In the genomic region with DNA sequence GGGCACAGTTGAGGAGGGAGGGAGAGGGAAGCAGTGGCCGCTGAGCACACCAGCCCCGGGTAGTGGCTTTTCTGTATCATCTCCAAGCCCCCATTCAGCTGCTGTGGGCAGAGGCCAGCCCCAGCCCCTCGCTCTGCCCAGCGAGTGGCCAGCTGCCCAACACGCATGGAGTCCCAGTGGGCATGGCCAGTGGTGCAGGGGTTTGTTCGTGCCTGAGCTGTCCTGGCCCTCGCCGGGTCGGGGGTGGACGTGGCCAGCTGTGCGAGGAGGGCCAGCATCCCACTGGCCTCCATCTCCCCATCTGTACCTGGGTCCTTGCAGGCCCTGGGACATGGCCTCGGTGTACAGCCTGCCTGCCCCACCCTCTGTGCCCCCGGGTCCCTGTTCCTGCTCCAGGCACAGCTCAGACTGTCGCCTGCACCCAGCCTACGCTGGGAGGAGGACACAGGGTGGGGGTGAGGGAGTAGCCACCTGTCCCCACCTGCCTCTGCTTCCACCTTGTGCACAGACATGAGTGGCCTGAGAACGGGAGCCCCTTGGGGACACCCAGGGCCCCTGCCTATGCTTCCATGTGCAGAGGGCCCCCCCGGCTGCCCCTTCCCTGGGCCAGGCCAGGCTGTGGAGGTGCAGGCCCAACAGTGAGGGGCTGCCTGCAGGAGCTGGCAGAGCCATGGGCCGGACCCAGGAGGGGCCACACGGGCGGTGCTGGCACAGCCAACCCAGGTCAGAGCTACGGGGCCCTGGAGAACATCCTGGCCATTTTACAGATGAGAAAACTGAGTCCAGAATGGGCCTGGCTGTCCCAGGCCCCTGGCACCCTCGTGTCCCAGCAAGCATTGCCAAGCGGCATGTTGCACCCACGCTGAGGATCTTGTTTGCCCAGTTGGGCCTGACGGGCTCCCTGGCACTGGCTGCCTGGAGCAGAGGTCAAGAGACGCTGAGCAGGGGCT, we compare ENCODE assay signal across 13 cellular contexts. TPM values are rescaled to one million over a fixed set of nuclear protein-coding genes. Genes with fewer than 3 reads are reported as not detected.
A peak's percentile ranks its signal among the peaks of the same experiment; 100 is the strongest.
DNase-seq lines count a peak whose midpoint lies in the region; ATAC-seq, FAIRE-seq and TF ChIP-seq lines count a peak whose summit lies in the region.
"Had no signal": no experiment of that assay in that cellular context is flagged by ENCODE, and none has a peak within 500 bp of the region (broad histone marks: within the 10 kb centered on the region; RNA-seq: fewer than 3 reads in every experiment).

No MANE protein-coding gene starts in this region.

- H2AFZ ChIP-seq in HepG2 (ENCODE audit: low read length), result no peak overlapping the region

- H3K4me2 ChIP-seq in HepG2 (ENCODE audit: low read depth, low read length), result no peak overlapping the region
- H3K4me2 ChIP-seq: KMS-11 had no signal

- H3K27ac Mint-ChIP-seq in activated T-helper 1 cell treated with anti-CD3 and anti-CD28 coated beads, Interleukin-12 subunit alpha, Interleukin-12 subunit beta, Interleukin-2, Interleukin-4 antibody, amounts not matched to agents 30 ng/mL and 10 ng/mL and 1 ng/mL, durations not matched to agents 14 hours and 24 hours and 36 hours, result peak overlapping the region; percentile 75

- H3K27ac ChIP-seq in HepG2 (ENCODE audit: extremely low read length, insufficient read depth, low read length) (no peak overlapping the region), subcutaneous abdominal adipose tissue (ENCODE audit: low read depth, low read length) (peak overlapping the region; percentile 95)
- H3K27ac ChIP-seq: brain microvascular endothelial cell, KMS-11, pancreas, SK-N-MC had no signal

- POLR2A ChIA-PET in HepG2 (lab: Yijun Ruan, JAX), result no interaction called here

- H4K20me1 ChIP-seq in HepG2 (ENCODE audit: insufficient read depth, low read length), result peaks cover 25% of the 10 kb centered on the region; the same call in 1 of the 2 replicates

- CTCF ChIA-PET in HepG2 (lab: Yijun Ruan, JAX; ENCODE audit: low intra/inter-chr PET ratio, low total read pairs), result no interaction called here

- H3K4me1 Mint-ChIP-seq in activated T-cell treated with anti-CD3 and anti-CD28 coated beads, Interleukin-2, amount 50 U/mL, for 4 hours (ENCODE audit: low read depth), result peaks cover 43% of the 10 kb centered on the region
- peaks cover 36% of the 10 kb centered on the region for H3K4me1 Mint-ChIP-seq in activated T-helper 1 cell treated with anti-CD3 and anti-CD28 coated beads, Interleukin-12 subunit alpha, Interleukin-12 subunit beta, Interleukin-2, Interleukin-4 antibody, amounts not matched to agents 30 ng/mL and 10 ng/mL and 1 ng/mL, durations not matched to agents 14 hours and 24 hours and 36 hours (ENCODE audit: low read depth)

- 95% methylated on average over 13 of the region's 26 CpGs for WGBS in HepG2 (ENCODE audit: low lambda C conversion rate)

- ATAC-seq in activated T-cell treated with anti-CD3 and anti-CD28 coated beads, Interleukin-2, amount 50 U/mL, for 4 hours, result no peak
- ATAC-seq in HepG2, result no peak
- ATAC-seq in GM21515 (IDR thresholded peaks at IDR 0.05; ENCODE audit: unreplicated experiment), result no peak
- ATAC-seq: pancreas had no signal

- H3K27me3 ChIP-seq in HepG2 (ENCODE audit: control insufficient read depth in 1 of 2, insufficient read depth in 2 of 2, low read length in 2 of 2) (no peaks in the 10 kb centered on the region), subcutaneous abdominal adipose tissue (ENCODE audit: control insufficient read depth in 5 of 5, insufficient read depth in 4 of 5, low read length in 5 of 5) (no peaks in the 10 kb centered on the region)
- H3K27me3 ChIP-seq: brain microvascular endothelial cell, pancreas had no signal

- H3K36me3 ChIP-seq in HepG2 (replicated peaks in 1 of 2; ENCODE audit: control insufficient read depth in 1 of 2, insufficient read depth in 2 of 2, low read length in 2 of 2), result peaks cover 4 to 7% of the 10 kb centered on the region in 2 experiments; a peak in 2 of 5 replicates
- peaks cover 0 to 22% (median 11%) of the 10 kb centered on the region in 5 donors for H3K36me3 ChIP-seq in subcutaneous abdominal adipose tissue (ENCODE audit: control insufficient read depth in 5 of 5, insufficient read depth in 5 of 5, low read length in 5 of 5)
- H3K36me3 ChIP-seq: pancreas had no signal

- H3K36me3 Mint-ChIP-seq in activated T-cell treated with anti-CD3 and anti-CD28 coated beads, Interleukin-2, amount 50 U/mL, for 4 hours (ENCODE audit: insufficient read depth), result no peaks in the 10 kb centered on the region
- peaks cover 7% of the 10 kb centered on the region for H3K36me3 Mint-ChIP-seq in activated T-helper 1 cell treated with anti-CD3 and anti-CD28 coated beads, Interleukin-12 subunit alpha, Interleukin-12 subunit beta, Interleukin-2, Interleukin-4 antibody, amounts not matched to agents 30 ng/mL and 10 ng/mL and 1 ng/mL, durations not matched to agents 14 hours and 24 hours and 36 hours (ENCODE audit: low read depth)

- H3K9me3 ChIP-seq in HepG2 (ENCODE audit: low read length), result no peaks in the 10 kb centered on the region
- H3K9me3 ChIP-seq in subcutaneous abdominal adipose tissue (ENCODE audit: control insufficient read depth in 5 of 5, low read length in 5 of 5), result no peaks in the 10 kb centered on the region
- H3K9me3 ChIP-seq: pancreas had no signal

- no peaks in the 10 kb centered on the region for H3K9me3 Mint-ChIP-seq in activated T-cell treated with anti-CD3 and anti-CD28 coated beads, Interleukin-2, amount 50 U/mL, for 4 hours
- H3K9me3 Mint-ChIP-seq in activated T-helper 1 cell treated with anti-CD3 and anti-CD28 coated beads, Interleukin-12 subunit alpha, Interleukin-12 subunit beta, Interleukin-2, Interleukin-4 antibody, amounts not matched to agents 30 ng/mL and 10 ng/mL and 1 ng/mL, durations not matched to agents 14 hours and 24 hours and 36 hours, result no peaks in the 10 kb centered on the region

- no TSS peak for BruUV-seq in HepG2 (replicated peaks; lab: Mats Ljungman, UMichigan)

- TF ChIP-seq RAD21 in HepG2 (CRISPR knock-in tag; IDR thresholded peaks at IDR 0.05), result no peak

- H3K9ac ChIP-seq in HepG2 (ENCODE audit: insufficient read depth, low read depth, low read length) (no peak overlapping the region), subcutaneous abdominal adipose tissue (ENCODE audit: low read length in 5 of 5) (peak overlapping the region in 3 of 5 donors; percentile 37 to 67 (median 38))
- H3K9ac ChIP-seq: KMS-11 had no signal

- H3K4me1 ChIP-seq in HepG2 (ENCODE audit: insufficient read depth, low read length) (peaks cover 29% of the 10 kb centered on the region), subcutaneous abdominal adipose tissue (ENCODE audit: control insufficient read depth in 5 of 5, insufficient read depth in 5 of 5, low read length in 5 of 5) (peaks cover 19 to 96% (median 94%) of the 10 kb centered on the region in 5 donors)

- H3K27me3 Mint-ChIP-seq in activated T-cell treated with anti-CD3 and anti-CD28 coated beads, Interleukin-2, amount 50 U/mL, for 4 hours (ENCODE audit: low read depth), result no peaks in the 10 kb centered on the region
- H3K27me3 Mint-ChIP-seq in activated T-helper 1 cell treated with anti-CD3 and anti-CD28 coated beads, Interleukin-12 subunit alpha, Interleukin-12 subunit beta, Interleukin-2, Interleukin-4 antibody, amounts not matched to agents 30 ng/mL and 10 ng/mL and 1 ng/mL, durations not matched to agents 14 hours and 24 hours and 36 hours (ENCODE audit: insufficient read depth), result no peaks in the 10 kb centered on the region

- TF ChIP-seq EP300 in HepG2 (IDR thresholded peaks at IDR 0.05; ENCODE audit: low read depth in 2 of 2, low read length in 2 of 2) (no peak), HepG2 (CRISPR knock-in tag; IDR thresholded peaks at IDR 0.05; ENCODE audit: borderline replicate concordance) (no peak)

- peak overlapping the region; percentile 49 for H3K4me3 Mint-ChIP-seq in activated T-cell treated with anti-CD3 and anti-CD28 coated beads, Interleukin-2, amount 50 U/mL, for 4 hours
- H3K4me3 Mint-ChIP-seq in activated T-helper 1 cell treated with anti-CD3 and anti-CD28 coated beads, Interleukin-12 subunit alpha, Interleukin-12 subunit beta, Interleukin-2, Interleukin-4 antibody, amounts not matched to agents 30 ng/mL and 10 ng/mL and 1 ng/mL, durations not matched to agents 14 hours and 24 hours and 36 hours, result peak overlapping the region; percentile 53

- no peak for FAIRE-seq in HepG2 (lab: Jason Lieb, UNC)
- FAIRE-seq: pancreas had no signal

- TF ChIP-seq CTCF in HepG2 (CRISPR knock-in tag; IDR thresholded peaks at IDR 0.05), result no peak

- no peak for DNase-seq in activated T-cell treated with anti-CD3 and anti-CD28 coated beads, Interleukin-2, amount 50 U/mL, for 4 hours
- DNase-seq in activated T-cell treated with anti-CD3 and anti-CD28 coated beads for 4 hours (no peak), HepG2 (ENCODE audit: low spot score) (no peak), OCI-M1 (lab: John Stamatoyannopoulos, UW) (no peak), UCSD-AML1 (lab: John Stamatoyannopoulos, UW; ENCODE audit: unreplicated experiment) (no peak)
- DNase-seq in activated T-helper 1 cell treated with anti-CD3 and anti-CD28 coated beads, Interleukin-12 subunit alpha, Interleukin-12 subunit beta, Interleukin-2, Interleukin-4 antibody, amounts not matched to agents 30 ng/mL and 10 ng/mL and 1 ng/mL, durations not matched to agents 14 hours and 24 hours and 36 hours (ENCODE audit: low spot score), result no peak
- DNase-seq: activated CD4-positive, alpha-beta T cell treated with anti-CD3 and anti-CD28 coated beads, Interleukin-2, amount 50 U/mL, for 48 hours; brain microvascular endothelial cell had no signal

- in situ Hi-C loops in HepG2 (cut with HindIII; ENCODE audit: extremely low pct_ligation_motif_present, low pct_unique_long_range_greater_than_20kb), result no loop called here

- H3K79me2 ChIP-seq in HepG2 (ENCODE audit: insufficient read depth, low read length), result peaks cover 32% of the 10 kb centered on the region

- H3K4me3 ChIP-seq in HepG2 (replicated peaks in 1 of 3; ENCODE audit: insufficient read depth in 1 of 3, low read depth in 2 of 3, low read length in 3 of 3) (no peak overlapping the region), subcutaneous abdominal adipose tissue (ENCODE audit: low read depth in 1 of 5, low read length in 5 of 5) (peak overlapping the region in 2 of 5 donors; percentile 20 to 24)
- H3K4me3 ChIP-seq: pancreas, SK-N-MC had no signal

- intact Hi-C loops in activated T-helper 1 cell treated with anti-CD3 and anti-CD28 coated beads, Interleukin-12 subunit alpha, Interleukin-12 subunit beta, Interleukin-2, Interleukin-4 antibody, amounts not matched to agents 30 ng/mL and 10 ng/mL and 1 ng/mL, durations not matched to agents 14 hours and 24 hours and 36 hours (cut with micrococcal nuclease), result loop anchor here (2.0 kb wide), 1 partner anchor 59 kb away; the partner anchor contains the start of gene SIVA1
- intact Hi-C loops in HepG2 (cut with micrococcal nuclease; ENCODE audit: unreplicated experiment), result no loop called here

- TF ChIP-seq POLR2A in HepG2 (IDR thresholded peaks at IDR 0.05; ENCODE audit: insufficient read depth in 1 of 2, low read depth in 2 of 2, low read length in 2 of 2), result no peak

RNA-seq across cellular contexts. Expression of gene INF2, which starts 4.3 kb away (rescaled TPM):
- total RNA-seq in activated T-cell treated with anti-CD3 and anti-CD28 coated beads, Interleukin-2, amount 50 U/mL, for 4 hours, result 10 to 100 TPM; 51.8 to 54.9 (median 54.5) TPM
- 86.6 and 91.6 TPM in 2 replicates for total RNA-seq in activated T-helper 1 cell treated with anti-CD3 and anti-CD28 coated beads, Interleukin-12 subunit alpha, Interleukin-12 subunit beta, Interleukin-2, Interleukin-4 antibody, amounts not matched to agents 30 ng/mL and 10 ng/mL and 1 ng/mL, durations not matched to agents 14 hours and 24 hours and 36 hours
- total RNA-seq in HepG2 (2016; rRNA removed; fragmentation: Illumina TruSeq; extraction: Trizol), result 16.4 and 18.1 TPM in 2 replicates
- total RNA-seq in HepG2 (2016; cell fraction: cytosol; rRNA removed; fragmentation: Illumina TruSeq; extraction: Trizol; ENCODE audit: low read depth), result 11.2 and 14.6 TPM in 2 replicates
- 17.0 and 18.3 TPM in 2 replicates for total RNA-seq in HepG2 (2016; cell fraction: insoluble cytoplasmic fraction; rRNA removed; fragmentation: Illumina TruSeq; extraction: Trizol)
- 23.4 and 24.7 TPM in 2 replicates for total RNA-seq in HepG2 (2016; cell fraction: membrane; rRNA removed; fragmentation: Illumina TruSeq; extraction: Trizol)
- total RNA-seq in HepG2 (2016; cell fraction: nucleus; rRNA removed; fragmentation: Illumina TruSeq; extraction: Trizol), result 17.7 and 25.0 TPM in 2 replicates
- 26.4 and 33.4 TPM in 2 replicates for polyA plus RNA-seq in HepG2 (2011; rRNA removed)
- polyA plus RNA-seq in HepG2 (2011; cell fraction: cytosol; rRNA removed), result 14.8 and 26.4 TPM in 2 replicates
- 229 and 296 TPM in 2 replicates for polyA plus RNA-seq in HepG2 (2011; cell fraction: nucleus; rRNA removed)
- 28.4 and 33.9 TPM in 2 replicates for polyA plus RNA-seq in HepG2 (2012)
- polyA plus RNA-seq in HepG2 (2016; cell fraction: cytosol; fragmentation: Illumina TruSeq; extraction: Trizol; ENCODE audit: low read depth), result 13.6 and 14.2 TPM in 2 replicates
- 20.2 and 25.5 TPM in 2 replicates for polyA plus RNA-seq in HepG2 (2016; cell fraction: insoluble cytoplasmic fraction; fragmentation: Illumina TruSeq; extraction: Trizol; ENCODE audit: low read depth)
- 17.5 and 20.7 TPM in 2 replicates for polyA plus RNA-seq in HepG2 (2016; cell fraction: membrane; fragmentation: Illumina TruSeq; extraction: Trizol; ENCODE audit: low read depth)
- polyA plus RNA-seq in HepG2 (2016; cell fraction: nucleus; fragmentation: Illumina TruSeq; extraction: Trizol; ENCODE audit: insufficient read depth, low read depth), result 61.5 and 67.7 TPM in 2 replicates
- polyA minus RNA-seq in HepG2 (2011; rRNA and poly(A)+ RNA removed; ENCODE audit: low replicate concordance), result 34.0 and 46.7 TPM in 2 replicates
- 23.8 and 25.1 TPM in 2 replicates for polyA minus RNA-seq in HepG2 (2011; cell fraction: cytosol; rRNA and poly(A)+ RNA removed)
- 29.2 and 32.3 TPM in 2 replicates for polyA minus RNA-seq in HepG2 (2011; cell fraction: nucleus; rRNA and poly(A)+ RNA removed)

RNA-seq across cellular contexts. Expression of gene ADSS1, which starts 30.3 kb away (rescaled TPM):
- total RNA-seq in activated T-cell treated with anti-CD3 and anti-CD28 coated beads, Interleukin-2, amount 50 U/mL, for 4 hours, result 1 to 10 TPM in 1 of 3 donors, under 1 TPM in 2; 0.66 to 1.2 (median 0.69) TPM
- total RNA-seq in activated T-helper 1 cell treated with anti-CD3 and anti-CD28 coated beads, Interleukin-12 subunit alpha, Interleukin-12 subunit beta, Interleukin-2, Interleukin-4 antibody, amounts not matched to agents 30 ng/mL and 10 ng/mL and 1 ng/mL, durations not matched to agents 14 hours and 24 hours and 36 hours, result 1.1 and 1.2 TPM in 2 replicates
- total RNA-seq in HepG2 (2016; rRNA removed; fragmentation: Illumina TruSeq; extraction: Trizol), result 0.98 and 1.0 TPM in 2 replicates
- 0.81 and 1.1 TPM in 2 replicates for total RNA-seq in HepG2 (2016; cell fraction: cytosol; rRNA removed; fragmentation: Illumina TruSeq; extraction: Trizol; ENCODE audit: low read depth)
- 0.56 and 1.3 TPM in 2 replicates for total RNA-seq in HepG2 (2016; cell fraction: insoluble cytoplasmic fraction; rRNA removed; fragmentation: Illumina TruSeq; extraction: Trizol)
- 1.6 and 1.9 TPM in 2 replicates for total RNA-seq in HepG2 (2016; cell fraction: membrane; rRNA removed; fragmentation: Illumina TruSeq; extraction: Trizol)
- total RNA-seq in HepG2 (2016; cell fraction: nucleus; rRNA removed; fragmentation: Illumina TruSeq; extraction: Trizol), result 1.3 and 1.5 TPM in 2 replicates
- 36.7 and 45.2 TPM in 2 replicates for polyA plus RNA-seq in HepG2 (2011; rRNA removed)
- 20.7 and 22.4 TPM in 2 replicates for polyA plus RNA-seq in HepG2 (2011; cell fraction: cytosol; rRNA removed)
- polyA plus RNA-seq in HepG2 (2011; cell fraction: nucleus; rRNA removed), result 219 and 230 TPM in 2 replicates
- 37.3 and 46.9 TPM in 2 replicates for polyA plus RNA-seq in HepG2 (2012)
- polyA plus RNA-seq in HepG2 (2016; cell fraction: cytosol; fragmentation: Illumina TruSeq; extraction: Trizol; ENCODE audit: low read depth), result 0.70 and 1.5 TPM in 2 replicates
- polyA plus RNA-seq in HepG2 (2016; cell fraction: insoluble cytoplasmic fraction; fragmentation: Illumina TruSeq; extraction: Trizol; ENCODE audit: low read depth), result 1.3 and 2.2 TPM in 2 replicates
- 1.5 and 2.0 TPM in 2 replicates for polyA plus RNA-seq in HepG2 (2016; cell fraction: membrane; fragmentation: Illumina TruSeq; extraction: Trizol; ENCODE audit: low read depth)
- 3.7 and 4.4 TPM in 2 replicates for polyA plus RNA-seq in HepG2 (2016; cell fraction: nucleus; fragmentation: Illumina TruSeq; extraction: Trizol; ENCODE audit: insufficient read depth, low read depth)
- 12.3 and 14.1 TPM in 2 replicates for polyA minus RNA-seq in HepG2 (2011; rRNA and poly(A)+ RNA removed; ENCODE audit: low replicate concordance)
- 6.8 and 7.6 TPM in 2 replicates for polyA minus RNA-seq in HepG2 (2011; cell fraction: cytosol; rRNA and poly(A)+ RNA removed)
- 30.6 and 31.2 TPM in 2 replicates for polyA minus RNA-seq in HepG2 (2011; cell fraction: nucleus; rRNA and poly(A)+ RNA removed)

RNA-seq across cellular contexts. Expression of gene SIVA1, which starts 59.2 kb away (rescaled TPM):
- 100 to 1,000 TPM; 135 to 157 (median 149) TPM for total RNA-seq in activated T-cell treated with anti-CD3 and anti-CD28 coated beads, Interleukin-2, amount 50 U/mL, for 4 hours
- 111 and 113 TPM in 2 replicates for total RNA-seq in activated T-helper 1 cell treated with anti-CD3 and anti-CD28 coated beads, Interleukin-12 subunit alpha, Interleukin-12 subunit beta, Interleukin-2, Interleukin-4 antibody, amounts not matched to agents 30 ng/mL and 10 ng/mL and 1 ng/mL, durations not matched to agents 14 hours and 24 hours and 36 hours
- total RNA-seq in HepG2 (2016; rRNA removed; fragmentation: Illumina TruSeq; extraction: Trizol), result 153 and 186 TPM in 2 replicates
- 171 and 229 TPM in 2 replicates for total RNA-seq in HepG2 (2016; cell fraction: cytosol; rRNA removed; fragmentation: Illumina TruSeq; extraction: Trizol; ENCODE audit: low read depth)
- total RNA-seq in HepG2 (2016; cell fraction: insoluble cytoplasmic fraction; rRNA removed; fragmentation: Illumina TruSeq; extraction: Trizol), result 166 and 191 TPM in 2 replicates
- 186 and 219 TPM in 2 replicates for total RNA-seq in HepG2 (2016; cell fraction: membrane; rRNA removed; fragmentation: Illumina TruSeq; extraction: Trizol)
- total RNA-seq in HepG2 (2016; cell fraction: nucleus; rRNA removed; fragmentation: Illumina TruSeq; extraction: Trizol), result 86.2 and 101 TPM in 2 replicates
- 123 and 142 TPM in 2 replicates for polyA plus RNA-seq in HepG2 (2011; rRNA removed)
- polyA plus RNA-seq in HepG2 (2011; cell fraction: cytosol; rRNA removed), result 108 and 239 TPM in 2 replicates
- polyA plus RNA-seq in HepG2 (2011; cell fraction: nucleus; rRNA removed), result 125 and 162 TPM in 2 replicates
- 61.3 and 68.1 TPM in 2 replicates for polyA plus RNA-seq in HepG2 (2012)
- 162 and 202 TPM in 2 replicates for polyA plus RNA-seq in HepG2 (2016; cell fraction: cytosol; fragmentation: Illumina TruSeq; extraction: Trizol; ENCODE audit: low read depth)
- polyA plus RNA-seq in HepG2 (2016; cell fraction: insoluble cytoplasmic fraction; fragmentation: Illumina TruSeq; extraction: Trizol; ENCODE audit: low read depth), result 128 and 130 TPM in 2 replicates
- 134 and 168 TPM in 2 replicates for polyA plus RNA-seq in HepG2 (2016; cell fraction: membrane; fragmentation: Illumina TruSeq; extraction: Trizol; ENCODE audit: low read depth)
- polyA plus RNA-seq in HepG2 (2016; cell fraction: nucleus; fragmentation: Illumina TruSeq; extraction: Trizol; ENCODE audit: insufficient read depth, low read depth), result 129 and 133 TPM in 2 replicates
- polyA minus RNA-seq in HepG2 (2011; rRNA and poly(A)+ RNA removed; ENCODE audit: low replicate concordance), result 49.5 and 64.5 TPM in 2 replicates
- polyA minus RNA-seq in HepG2 (2011; cell fraction: cytosol; rRNA and poly(A)+ RNA removed), result 22.7 and 31.5 TPM in 2 replicates
- polyA minus RNA-seq in HepG2 (2011; cell fraction: nucleus; rRNA and poly(A)+ RNA removed), result 17.3 and 18.4 TPM in 2 replicates
